In the genomic region with DNA sequence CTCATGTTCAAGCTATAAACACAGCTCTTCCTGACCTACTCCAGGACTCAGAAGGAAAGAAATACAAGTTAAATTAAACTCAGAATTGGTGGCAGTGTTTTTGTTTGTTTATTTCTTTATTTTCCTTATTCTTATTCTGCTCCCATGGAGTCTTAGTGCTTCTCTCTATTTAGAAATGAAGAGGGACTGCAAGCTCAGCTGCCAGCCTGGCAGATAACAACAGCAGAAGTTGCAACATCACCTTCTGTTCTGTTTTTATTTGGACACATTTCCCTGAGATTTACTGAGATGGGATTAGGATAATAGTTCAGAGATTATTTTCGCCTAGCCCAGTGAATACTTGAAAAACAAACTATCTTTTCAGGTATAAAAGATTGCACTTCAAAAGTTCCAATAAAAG, we compare ENCODE assay signal across 2 cellular contexts.
TF ChIP-seq lines count a peak whose summit lies in the region.

No MANE protein-coding gene starts in this region.

TF ChIP-seq in GM23338, 12 proteins besides CTCF, POLR2A, EP300 and RAD21 (continued from another document and continues in another):
- TF ChIP-seq, protein P1, sequence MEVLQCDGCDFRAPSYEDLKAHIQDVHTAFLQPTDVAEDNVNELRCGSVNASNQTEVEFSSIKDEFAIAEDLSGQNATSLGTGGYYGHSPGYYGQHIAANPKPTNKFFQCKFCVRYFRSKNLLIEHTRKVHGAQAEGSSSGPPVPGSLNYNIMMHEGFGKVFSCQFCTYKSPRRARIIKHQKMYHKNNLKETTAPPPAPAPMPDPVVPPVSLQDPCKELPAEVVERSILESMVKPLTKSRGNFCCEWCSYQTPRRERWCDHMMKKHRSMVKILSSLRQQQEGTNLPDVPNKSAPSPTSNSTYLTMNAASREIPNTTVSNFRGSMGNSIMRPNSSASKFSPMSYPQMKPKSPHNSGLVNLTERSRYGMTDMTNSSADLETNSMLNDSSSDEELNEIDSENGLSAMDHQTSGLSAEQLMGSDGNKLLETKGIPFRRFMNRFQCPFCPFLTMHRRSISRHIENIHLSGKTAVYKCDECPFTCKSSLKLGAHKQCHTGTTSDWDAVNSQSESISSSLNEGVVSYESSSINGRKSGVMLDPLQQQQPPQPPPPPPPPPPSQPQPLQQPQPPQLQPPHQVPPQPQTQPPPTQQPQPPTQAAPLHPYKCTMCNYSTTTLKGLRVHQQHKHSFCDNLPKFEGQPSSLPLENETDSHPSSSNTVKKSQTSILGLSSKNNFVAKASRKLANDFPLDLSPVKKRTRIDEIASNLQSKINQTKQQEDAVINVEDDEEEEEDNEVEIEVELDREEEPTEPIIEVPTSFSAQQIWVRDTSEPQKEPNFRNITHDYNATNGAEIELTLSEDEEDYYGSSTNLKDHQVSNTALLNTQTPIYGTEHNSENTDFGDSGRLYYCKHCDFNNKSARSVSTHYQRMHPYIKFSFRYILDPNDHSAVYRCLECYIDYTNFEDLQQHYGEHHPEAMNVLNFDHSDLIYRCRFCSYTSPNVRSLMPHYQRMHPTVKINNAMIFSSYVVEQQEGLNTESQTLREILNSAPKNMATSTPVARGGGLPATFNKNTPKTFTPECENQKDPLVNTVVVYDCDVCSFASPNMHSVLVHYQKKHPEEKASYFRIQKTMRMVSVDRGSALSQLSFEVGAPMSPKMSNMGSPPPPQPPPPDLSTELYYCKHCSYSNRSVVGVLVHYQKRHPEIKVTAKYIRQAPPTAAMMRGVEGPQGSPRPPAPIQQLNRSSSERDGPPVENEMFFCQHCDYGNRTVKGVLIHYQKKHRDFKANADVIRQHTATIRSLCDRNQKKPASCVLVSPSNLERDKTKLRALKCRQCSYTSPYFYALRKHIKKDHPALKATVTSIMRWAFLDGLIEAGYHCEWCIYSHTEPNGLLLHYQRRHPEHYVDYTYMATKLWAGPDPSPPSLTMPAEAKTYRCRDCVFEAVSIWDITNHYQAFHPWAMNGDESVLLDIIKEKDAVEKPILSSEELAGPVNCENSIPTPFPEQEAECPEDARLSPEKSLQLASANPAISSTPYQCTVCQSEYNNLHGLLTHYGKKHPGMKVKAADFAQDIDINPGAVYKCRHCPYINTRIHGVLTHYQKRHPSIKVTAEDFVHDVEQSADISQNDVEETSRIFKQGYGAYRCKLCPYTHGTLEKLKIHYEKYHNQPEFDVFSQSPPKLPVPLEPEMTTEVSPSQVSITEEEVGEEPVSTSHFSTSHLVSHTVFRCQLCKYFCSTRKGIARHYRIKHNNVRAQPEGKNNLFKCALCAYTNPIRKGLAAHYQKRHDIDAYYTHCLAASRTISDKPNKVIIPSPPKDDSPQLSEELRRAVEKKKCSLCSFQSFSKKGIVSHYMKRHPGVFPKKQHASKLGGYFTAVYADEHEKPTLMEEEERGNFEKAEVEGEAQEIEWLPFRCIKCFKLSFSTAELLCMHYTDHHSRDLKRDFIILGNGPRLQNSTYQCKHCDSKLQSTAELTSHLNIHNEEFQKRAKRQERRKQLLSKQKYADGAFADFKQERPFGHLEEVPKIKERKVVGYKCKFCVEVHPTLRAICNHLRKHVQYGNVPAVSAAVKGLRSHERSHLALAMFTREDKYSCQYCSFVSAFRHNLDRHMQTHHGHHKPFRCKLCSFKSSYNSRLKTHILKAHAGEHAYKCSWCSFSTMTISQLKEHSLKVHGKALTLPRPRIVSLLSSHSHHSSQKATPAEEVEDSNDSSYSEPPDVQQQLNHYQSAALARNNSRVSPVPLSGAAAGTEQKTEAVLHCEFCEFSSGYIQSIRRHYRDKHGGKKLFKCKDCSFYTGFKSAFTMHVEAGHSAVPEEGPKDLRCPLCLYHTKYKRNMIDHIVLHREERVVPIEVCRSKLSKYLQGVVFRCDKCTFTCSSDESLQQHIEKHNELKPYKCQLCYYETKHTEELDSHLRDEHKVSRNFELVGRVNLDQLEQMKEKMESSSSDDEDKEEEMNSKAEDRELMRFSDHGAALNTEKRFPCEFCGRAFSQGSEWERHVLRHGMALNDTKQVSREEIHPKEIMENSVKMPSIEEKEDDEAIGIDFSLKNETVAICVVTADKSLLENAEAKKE (CRISPR knock-in tag; IDR thresholded peaks at IDR 0.05) = no peak
- TF ChIP-seq ZNF331 (CRISPR knock-in tag; IDR thresholded peaks at IDR 0.05; ENCODE audit: low read depth) (no peak), JUNB (IDR thresholded peaks at IDR 0.05; ENCODE audit: unreplicated experiment) (no peak), ZNF114 (CRISPR knock-in tag; IDR thresholded peaks at IDR 0.05) (no peak), EZH2 (IDR thresholded peaks at IDR 0.05; ENCODE audit: low read depth, unreplicated experiment) (no peak), EZH2phosphoT487 (IDR thresholded peaks at IDR 0.05; ENCODE audit: unreplicated experiment) (no peak), STAT1 (IDR thresholded peaks at IDR 0.05; ENCODE audit: unreplicated experiment) (no peak), CREB1 (CRISPR knock-in tag; IDR thresholded peaks at IDR 0.05; ENCODE audit: low read depth) (no peak)
- TF ChIP-seq, protein P2, sequence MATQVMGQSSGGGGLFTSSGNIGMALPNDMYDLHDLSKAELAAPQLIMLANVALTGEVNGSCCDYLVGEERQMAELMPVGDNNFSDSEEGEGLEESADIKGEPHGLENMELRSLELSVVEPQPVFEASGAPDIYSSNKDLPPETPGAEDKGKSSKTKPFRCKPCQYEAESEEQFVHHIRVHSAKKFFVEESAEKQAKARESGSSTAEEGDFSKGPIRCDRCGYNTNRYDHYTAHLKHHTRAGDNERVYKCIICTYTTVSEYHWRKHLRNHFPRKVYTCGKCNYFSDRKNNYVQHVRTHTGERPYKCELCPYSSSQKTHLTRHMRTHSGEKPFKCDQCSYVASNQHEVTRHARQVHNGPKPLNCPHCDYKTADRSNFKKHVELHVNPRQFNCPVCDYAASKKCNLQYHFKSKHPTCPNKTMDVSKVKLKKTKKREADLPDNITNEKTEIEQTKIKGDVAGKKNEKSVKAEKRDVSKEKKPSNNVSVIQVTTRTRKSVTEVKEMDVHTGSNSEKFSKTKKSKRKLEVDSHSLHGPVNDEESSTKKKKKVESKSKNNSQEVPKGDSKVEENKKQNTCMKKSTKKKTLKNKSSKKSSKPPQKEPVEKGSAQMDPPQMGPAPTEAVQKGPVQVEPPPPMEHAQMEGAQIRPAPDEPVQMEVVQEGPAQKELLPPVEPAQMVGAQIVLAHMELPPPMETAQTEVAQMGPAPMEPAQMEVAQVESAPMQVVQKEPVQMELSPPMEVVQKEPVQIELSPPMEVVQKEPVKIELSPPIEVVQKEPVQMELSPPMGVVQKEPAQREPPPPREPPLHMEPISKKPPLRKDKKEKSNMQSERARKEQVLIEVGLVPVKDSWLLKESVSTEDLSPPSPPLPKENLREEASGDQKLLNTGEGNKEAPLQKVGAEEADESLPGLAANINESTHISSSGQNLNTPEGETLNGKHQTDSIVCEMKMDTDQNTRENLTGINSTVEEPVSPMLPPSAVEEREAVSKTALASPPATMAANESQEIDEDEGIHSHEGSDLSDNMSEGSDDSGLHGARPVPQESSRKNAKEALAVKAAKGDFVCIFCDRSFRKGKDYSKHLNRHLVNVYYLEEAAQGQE (IDR thresholded peaks at IDR 0.05; ENCODE audit: unreplicated experiment) = no peak
- TF ChIP-seq, protein P3, sequence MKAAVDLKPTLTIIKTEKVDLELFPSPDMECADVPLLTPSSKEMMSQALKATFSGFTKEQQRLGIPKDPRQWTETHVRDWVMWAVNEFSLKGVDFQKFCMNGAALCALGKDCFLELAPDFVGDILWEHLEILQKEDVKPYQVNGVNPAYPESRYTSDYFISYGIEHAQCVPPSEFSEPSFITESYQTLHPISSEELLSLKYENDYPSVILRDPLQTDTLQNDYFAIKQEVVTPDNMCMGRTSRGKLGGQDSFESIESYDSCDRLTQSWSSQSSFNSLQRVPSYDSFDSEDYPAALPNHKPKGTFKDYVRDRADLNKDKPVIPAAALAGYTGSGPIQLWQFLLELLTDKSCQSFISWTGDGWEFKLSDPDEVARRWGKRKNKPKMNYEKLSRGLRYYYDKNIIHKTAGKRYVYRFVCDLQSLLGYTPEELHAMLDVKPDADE (IDR thresholded peaks at IDR 0.05) = no peak

TF ChIP-seq in H1, 55 proteins besides CTCF, POLR2A, EP300 and RAD21:
- TF ChIP-seq, protein P4, sequence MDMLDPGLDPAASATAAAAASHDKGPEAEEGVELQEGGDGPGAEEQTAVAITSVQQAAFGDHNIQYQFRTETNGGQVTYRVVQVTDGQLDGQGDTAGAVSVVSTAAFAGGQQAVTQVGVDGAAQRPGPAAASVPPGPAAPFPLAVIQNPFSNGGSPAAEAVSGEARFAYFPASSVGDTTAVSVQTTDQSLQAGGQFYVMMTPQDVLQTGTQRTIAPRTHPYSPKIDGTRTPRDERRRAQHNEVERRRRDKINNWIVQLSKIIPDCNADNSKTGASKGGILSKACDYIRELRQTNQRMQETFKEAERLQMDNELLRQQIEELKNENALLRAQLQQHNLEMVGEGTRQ (IDR thresholded peaks at IDR 0.05; ENCODE audit: low read length) = no peak
- TF ChIP-seq CEBPB (IDR thresholded peaks at IDR 0.05; ENCODE audit: low read depth, low read length) = peak; percentile 32; the same call in 1 of the 2 replicates
- TF ChIP-seq BACH1 (IDR thresholded peaks at IDR 0.05; ENCODE audit: low read length) = no peak
